33 cellular contexts compared by ENCODE assay signal in genomic region chr5:163561339-163561738, GRCh38.
"Had no signal": no experiment of that assay in that cellular context is flagged by ENCODE, and none has a peak within 500 bp of the region (broad histone marks: within the 10 kb centered on the region; RNA-seq: fewer than 3 reads in every experiment).

No MANE protein-coding gene starts in this region.

- H3K36me3 ChIP-seq: MG63 had no signal

- H3K4me3 ChIP-seq: MG63 had no signal

- DNase-seq: Karpas-422, Kasumi-1, MG63, MM.1S, MV-4-11, NCI-H1048, NCI-H1092, NCI-H1092 treated with DMSO at 0.1 percent for 48 hours, NCI-H1105, NCI-H1105 treated with DMSO at 0.1 percent for 48 hours, NCI-H1417 treated with DMSO at 0.1 percent for 48 hours, NCI-H1436, NCI-H1436 treated with DMSO at 0.1 percent for 48 hours, NCI-H146, NCI-H1694, NCI-H1694 treated with DMSO at 0.1 percent for 48 hours, NCI-H187, NCI-H187 treated with DMSO at 0.1 percent for 48 hours, NCI-H1930, NCI-H2029, NCI-H2029 treated with DMSO at 0.1 percent for 48 hours, NCI-H2081, NCI-H2081 treated with DMSO at 0.1 percent for 48 hours, NCI-H2107, NCI-H2171, NCI-H2171 treated with DMSO at 0.1 percent for 48 hours, NCI-H2227 treated with DMSO at 0.1 percent for 48 hours, NCI-H226, NCI-H345, NCI-H446, NCI-H446 treated with DMSO at 0.1 percent for 48 hours, NCI-H510A, NCI-H510A treated with DMSO at 0.1 percent for 48 hours had no signal

- H3K9me3 ChIP-seq: MG63 had no signal
